ENCODE assay signal across 25 cellular contexts in the genomic region with DNA sequence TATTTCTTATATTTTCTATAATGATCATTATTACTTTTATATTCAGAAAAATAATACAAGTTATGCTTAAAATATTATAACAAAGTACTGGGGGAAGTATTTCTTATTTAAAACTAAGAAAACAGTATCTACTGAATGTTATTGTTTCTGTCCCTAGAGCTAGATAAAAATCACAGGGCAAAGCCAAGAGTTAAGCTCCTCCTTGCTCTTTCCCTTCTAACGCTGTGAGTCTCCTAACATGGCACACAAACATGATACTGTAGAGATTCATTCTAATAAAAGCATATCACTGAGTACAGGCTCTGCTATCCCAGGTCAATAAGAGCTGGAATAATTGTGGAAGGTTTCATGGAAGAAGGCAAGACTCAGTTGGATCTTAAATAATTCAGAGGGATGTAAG.
"Had no signal": no experiment of that assay in that cellular context is flagged by ENCODE, and none has a peak within 500 bp of the region (broad histone marks: within the 10 kb centered on the region; RNA-seq: fewer than 3 reads in every experiment).

No MANE protein-coding gene starts in this region.

- H3K36me3 Mint-ChIP-seq: activated naive CD8-positive, alpha-beta T cell treated with anti-CD3 and anti-CD28 coated beads, Interleukin-2, amount 10 ng/mL, durations not matched to agents 7 days and 5 days; immature natural killer cell; stimulated activated memory B cell treated with anti-CD40 and anti-IgM and Interleukin-4, amounts not matched to agents 10 μg/mL and 1 μg/mL and 100 μg/mL, for 72 hours had no signal

- H3K4me1 Mint-ChIP-seq: activated naive CD8-positive, alpha-beta T cell treated with anti-CD3 and anti-CD28 coated beads, Interleukin-2, amount 10 ng/mL, durations not matched to agents 7 days and 5 days; immature natural killer cell; stimulated activated memory B cell treated with anti-CD40 and anti-IgM and Interleukin-4, amounts not matched to agents 10 μg/mL and 1 μg/mL and 100 μg/mL, for 72 hours had no signal

- H3K4me1 ChIP-seq: breast epithelium, right lobe of liver, upper lobe of right lung had no signal

- H3K4me3 Mint-ChIP-seq: activated naive CD4-positive, alpha-beta T cell treated with anti-CD3 and anti-CD28 coated beads for 36 hours; activated naive CD8-positive, alpha-beta T cell treated with anti-CD3 and anti-CD28 coated beads, Interleukin-2, amount 10 ng/mL, durations not matched to agents 7 days and 5 days; activated T-cell treated with anti-CD3 and anti-CD28 coated beads, Interleukin-2, amount 50 U/mL, for 4 hours; endodermal cell; immature natural killer cell; nephron; stimulated activated memory B cell treated with anti-CD40 and anti-IgM and Interleukin-4, amounts not matched to agents 10 μg/mL and 1 μg/mL and 100 μg/mL, for 72 hours had no signal

- H3K9me3 ChIP-seq: breast epithelium, left ventricle myocardium inferior, neutrophil, right lobe of liver, thoracic aorta, upper lobe of right lung had no signal

- H3K9ac ChIP-seq: parathyroid adenoma had no signal

- DNase-seq: activated CD4-positive, alpha-beta T cell treated with anti-CD3 and anti-CD28 coated beads for 4 hours; activated CD4-positive, alpha-beta T cell treated with anti-CD3 and anti-CD28 coated beads, Interleukin-2, amount 50 U/mL, for 48 hours; activated CD4-positive, CD25-positive, alpha-beta regulatory T cell; activated CD8-positive, alpha-beta memory T cell treated with anti-CD3 and anti-CD28 coated beads, Interleukin-2, amount 50 U/mL, for 48 hours; activated naive CD4-positive, alpha-beta T cell treated with anti-CD3 and anti-CD28 coated beads for 36 hours; activated naive CD8-positive, alpha-beta T cell treated with anti-CD3 and anti-CD28 coated beads, Interleukin-2, amount 10 ng/mL, durations not matched to agents 7 days and 5 days; activated T-cell treated with anti-CD3 and anti-CD28 coated beads, Interleukin-2, amount 50 U/mL, for 4 hours; amniotic stem cell; endodermal cell; foreskin keratinocyte; immature natural killer cell; left ventricle myocardium inferior; right lobe of liver; stimulated activated CD4-positive, alpha-beta T cell treated with anti-CD3 and anti-CD28 coated beads, Interleukin-15, amount 100 ng/mL, for 24 hours; T1000; upper lobe of right lung had no signal

- H2AFZ ChIP-seq: hepatocyte, parathyroid adenoma had no signal

- H3K4me3 ChIP-seq: breast epithelium, coronary artery, hepatocyte, left ventricle myocardium inferior, right lobe of liver, smooth muscle cell, thoracic aorta, upper lobe of right lung had no signal

- ATAC-seq: activated T-cell treated with anti-CD3 and anti-CD28 coated beads, Interleukin-2, amount 50 U/mL, for 4 hours; foreskin keratinocyte; right lobe of liver; stimulated activated memory B cell treated with anti-CD40 and anti-IgM and Interleukin-4, amounts not matched to agents 10 μg/mL and 1 μg/mL and 100 μg/mL, for 72 hours; upper lobe of right lung had no signal

- H3K4me2 ChIP-seq: hepatocyte, smooth muscle cell had no signal

- H3K36me3 ChIP-seq: breast epithelium, left ventricle myocardium inferior, neutrophil, right lobe of liver, thoracic aorta, upper lobe of right lung had no signal

- H3K79me2 ChIP-seq: parathyroid adenoma had no signal

- H3K27me3 Mint-ChIP-seq: stimulated activated memory B cell treated with anti-CD40 and anti-IgM and Interleukin-4, amounts not matched to agents 10 μg/mL and 1 μg/mL and 100 μg/mL, for 72 hours had no signal

- H3K27me3 ChIP-seq: breast epithelium, foreskin keratinocyte, hepatocyte, right lobe of liver, upper lobe of right lung had no signal

- H3K9me3 Mint-ChIP-seq: activated naive CD4-positive, alpha-beta T cell treated with anti-CD3 and anti-CD28 coated beads for 36 hours; activated naive CD8-positive, alpha-beta T cell treated with anti-CD3 and anti-CD28 coated beads, Interleukin-2, amount 10 ng/mL, durations not matched to agents 7 days and 5 days; activated T-cell treated with anti-CD3 and anti-CD28 coated beads, Interleukin-2, amount 50 U/mL, for 4 hours; endodermal cell; immature natural killer cell; nephron; stimulated activated memory B cell treated with anti-CD40 and anti-IgM and Interleukin-4, amounts not matched to agents 10 μg/mL and 1 μg/mL and 100 μg/mL, for 72 hours had no signal

- H3K27ac ChIP-seq: breast epithelium, coronary artery, foreskin keratinocyte, hepatocyte, left ventricle myocardium inferior, neutrophil, parathyroid adenoma, right lobe of liver, thoracic aorta, upper lobe of right lung had no signal

- H3K27ac Mint-ChIP-seq: activated naive CD4-positive, alpha-beta T cell treated with anti-CD3 and anti-CD28 coated beads for 36 hours; activated naive CD8-positive, alpha-beta T cell treated with anti-CD3 and anti-CD28 coated beads, Interleukin-2, amount 10 ng/mL, durations not matched to agents 7 days and 5 days; endodermal cell; immature natural killer cell; stimulated activated memory B cell treated with anti-CD40 and anti-IgM and Interleukin-4, amounts not matched to agents 10 μg/mL and 1 μg/mL and 100 μg/mL, for 72 hours had no signal
